22 cellular contexts compared by ENCODE assay signal in the genomic region with DNA sequence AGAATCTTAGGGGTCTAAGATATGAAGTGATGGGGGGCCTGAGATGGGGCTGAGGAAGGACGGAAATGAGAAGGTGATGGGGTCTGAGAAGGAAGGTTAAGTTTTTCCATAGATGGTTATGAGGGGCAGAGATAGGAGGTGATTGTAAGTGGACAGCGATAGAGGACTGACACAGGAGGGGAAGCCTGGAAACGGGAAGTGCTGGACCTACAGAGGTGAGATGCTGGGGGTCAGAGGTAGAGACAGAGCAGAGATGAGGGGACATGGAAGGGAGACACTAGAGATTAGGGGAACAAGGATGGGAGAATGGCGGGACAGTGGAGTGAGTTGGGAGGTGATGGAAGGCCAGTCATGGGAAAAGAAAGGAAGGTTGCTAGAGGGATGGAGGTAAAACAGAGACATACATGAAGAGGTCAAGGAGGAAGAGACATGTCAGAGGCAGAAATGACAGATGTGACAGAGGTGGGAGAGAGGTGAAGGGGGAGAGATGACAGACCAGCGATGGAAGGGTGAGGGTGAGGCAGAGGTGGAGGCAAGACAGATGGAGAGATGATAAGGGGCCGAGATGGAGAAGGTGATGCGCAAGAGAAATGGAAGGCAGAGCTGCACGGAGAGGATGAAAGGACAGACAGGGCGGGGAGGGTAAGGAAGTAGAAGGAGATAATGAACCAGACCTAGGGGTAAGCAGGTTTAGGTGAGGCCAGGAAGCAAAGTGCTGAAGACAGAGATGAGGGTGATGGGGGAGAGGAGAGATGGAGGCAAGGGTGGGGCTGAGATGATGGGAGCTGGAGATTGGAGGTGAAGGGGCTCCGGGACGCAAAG. TPM values are rescaled to one million over a fixed set of nuclear protein-coding genes. Genes with fewer than 3 reads are reported as not detected.
DNase-seq lines count a peak whose midpoint lies in the region; ATAC-seq and TF ChIP-seq lines count a peak whose summit lies in the region.
"Had no signal": no experiment of that assay in that cellular context is flagged by ENCODE, and none has a peak within 500 bp of the region (broad histone marks: within the 10 kb centered on the region; RNA-seq: fewer than 3 reads in every experiment).

No MANE protein-coding gene starts in this region.

- TF ChIP-seq CTCF in CD8-positive, alpha-beta T cell (IDR thresholded peaks at IDR 0.05) = no peak
- TF ChIP-seq CTCF in hepatocyte (IDR thresholded peaks at IDR 0.05; ENCODE audit: poor library complexity) = no peak

- H3K14ac ChIP-seq in trophoblast cell (ENCODE audit: low read length) = no peak overlapping the region

- H3K4me3 Mint-ChIP-seq in CD8-positive, alpha-beta T cell = no peak overlapping the region
- H3K4me3 Mint-ChIP-seq: activated B cell treated with CpG ODN at 0.5 μM for 24 hours; central memory CD8-positive, alpha-beta T cell; endodermal cell; stimulated activated naive CD8-positive, alpha-beta T cell treated with anti-CD3 and anti-CD28 coated beads, Interleukin-15, amount 100 ng/mL, for 72 hours had no signal

- H3K9ac ChIP-seq in HUES64 (ENCODE audit: low read depth, low read length) = no peak overlapping the region
- H3K9ac ChIP-seq in trophoblast cell (ENCODE audit: low read length) = no peak overlapping the region

- H2AK5ac ChIP-seq in trophoblast cell (ENCODE audit: low read length) = no peak overlapping the region

- H3K4ac ChIP-seq in trophoblast cell (ENCODE audit: low read depth, low read length) = no peak overlapping the region

- H3K4me1 ChIP-seq in CD8-positive, alpha-beta T cell (ENCODE audit: insufficient read depth, low read length) = peaks cover 7% of the 10 kb centered on the region
- H3K4me1 ChIP-seq in HUES64 (ENCODE audit: insufficient read depth, low read length) = peaks cover 17% of the 10 kb centered on the region
- peaks cover 4% of the 10 kb centered on the region for H3K4me1 ChIP-seq in hepatocyte (ENCODE audit: insufficient read depth)
- peaks cover 4% of the 10 kb centered on the region in 2 experiments for H3K4me1 ChIP-seq in trophoblast cell (ENCODE audit: control insufficient read depth in 1 of 2, insufficient read depth in 2 of 2, low read length in 2 of 2)
- H3K4me1 ChIP-seq: SJSA1 had no signal

- H3K4me1 Mint-ChIP-seq in CD8-positive, alpha-beta T cell (ENCODE audit: low read depth) = peaks cover 4% of the 10 kb centered on the region
- H3K4me1 Mint-ChIP-seq: central memory CD8-positive, alpha-beta T cell; stimulated activated naive CD8-positive, alpha-beta T cell treated with anti-CD3 and anti-CD28 coated beads, Interleukin-15, amount 100 ng/mL, for 72 hours had no signal

- H3K27me3 Mint-ChIP-seq in CD8-positive, alpha-beta T cell (ENCODE audit: low read depth) = peaks cover 33% of the 10 kb centered on the region

- no peak overlapping the region for H3K4me3 ChIP-seq in CD8-positive, alpha-beta T cell (ENCODE audit: low read depth, low read length)
- H3K4me3 ChIP-seq in HUES64 (ENCODE audit: low read length) (peak overlapping the region; percentile 55), hepatocyte (no peak overlapping the region), trophoblast cell (ENCODE audit: low read depth, low read length) (no peak overlapping the region)
- H3K4me3 ChIP-seq: SJSA1 had no signal

- POLR2A ChIA-PET in CD8-positive, alpha-beta T cell (lab: Charles Lee) = no interaction called here

- no peak overlapping the region for H3K27ac Mint-ChIP-seq in CD8-positive, alpha-beta T cell
- H3K27ac Mint-ChIP-seq: activated B cell treated with CpG ODN at 0.5 μM for 24 hours; endodermal cell; stimulated activated naive CD8-positive, alpha-beta T cell treated with anti-CD3 and anti-CD28 coated beads, Interleukin-15, amount 100 ng/mL, for 72 hours had no signal

- no peak overlapping the region for H2BK5ac ChIP-seq in trophoblast cell (ENCODE audit: low read depth, low read length, poor library complexity)

- H3K9me3 Mint-ChIP-seq in CD8-positive, alpha-beta T cell = no peaks in the 10 kb centered on the region
- H3K9me3 Mint-ChIP-seq: activated B cell treated with CpG ODN at 0.5 μM for 24 hours; central memory CD8-positive, alpha-beta T cell; endodermal cell; stimulated activated naive CD8-positive, alpha-beta T cell treated with anti-CD3 and anti-CD28 coated beads, Interleukin-15, amount 100 ng/mL, for 72 hours had no signal

- no peak overlapping the region for H2BK120ac ChIP-seq in trophoblast cell (ENCODE audit: insufficient read depth, low read length, poor library complexity)

- H3K9me2 ChIP-seq in hepatocyte (replicated peaks; ENCODE audit: insufficient read depth) = no peaks in the 10 kb centered on the region

- H3K36me3 ChIP-seq in CD8-positive, alpha-beta T cell (ENCODE audit: insufficient read depth, low read length) = no peaks in the 10 kb centered on the region
- H3K36me3 ChIP-seq in HUES64 (ENCODE audit: insufficient read depth, low read length) = no peaks in the 10 kb centered on the region
- H3K36me3 ChIP-seq in hepatocyte (replicated peaks; ENCODE audit: insufficient read depth, low read depth) = no peaks in the 10 kb centered on the region
- no peaks in the 10 kb centered on the region for H3K36me3 ChIP-seq in trophoblast cell (ENCODE audit: control insufficient read depth in 1 of 2, insufficient read depth in 2 of 2, low read length in 2 of 2)
- H3K36me3 ChIP-seq: SJSA1 had no signal

- no peaks in the 10 kb centered on the region for H3K9me3 ChIP-seq in CD8-positive, alpha-beta T cell (ENCODE audit: low read length)
- H3K9me3 ChIP-seq in HUES64 (ENCODE audit: insufficient read depth, low read depth, low read length) (no peaks in the 10 kb centered on the region), hepatocyte (ENCODE audit: low read depth) (no peaks in the 10 kb centered on the region), trophoblast cell (ENCODE audit: insufficient read depth, low read depth, low read length) (peaks cover 14% of the 10 kb centered on the region)
- H3K9me3 ChIP-seq: Caco-2 had no signal

- ATAC-seq in CD8-positive, alpha-beta T cell = peak; percentile 14
- ATAC-seq: left colon; stimulated activated naive CD8-positive, alpha-beta T cell treated with anti-CD3 and anti-CD28 coated beads, Interleukin-15, amount 100 ng/mL, for 72 hours had no signal

- intact Hi-C loops in CD8-positive, alpha-beta T cell (cut with DNase I, micrococcal nuclease) = no loop called here

- no peak overlapping the region for H4K8ac ChIP-seq in trophoblast cell (ENCODE audit: low read depth, low read length)

- no peak overlapping the region for H2BK12ac ChIP-seq in trophoblast cell (ENCODE audit: low read length)

- peak overlapping the region; percentile 82 for H3K4me2 ChIP-seq in hepatocyte
- H3K4me2 ChIP-seq in trophoblast cell (ENCODE audit: low read length) = no peak overlapping the region

- no peak overlapping the region for H3K27ac ChIP-seq in CD8-positive, alpha-beta T cell (ENCODE audit: low read depth, low read length)
- H3K27ac ChIP-seq in HUES64 (ENCODE audit: low read depth, low read length) (no peak overlapping the region), hepatocyte (no peak overlapping the region), trophoblast cell (ENCODE audit: low read depth, low read length) (no peak overlapping the region)
- H3K27ac ChIP-seq: HL-60, SJSA1 had no signal

- WGBS in HUES64 = 43% methylated on average over 11 of the region's 11 CpGs
- WGBS in hepatocyte (ENCODE audit: low lambda C conversion rate, missing lambda C conversion rate) = 48% methylated on average over 11 of the region's 11 CpGs
- no CpG with 5 or more reads among the region's 11 CpGs for WGBS in trophoblast cell (ENCODE audit: extremely low coverage, insufficient coverage, insufficient read length)

- no peak overlapping the region for H3K18ac ChIP-seq in trophoblast cell (ENCODE audit: low read length)

- H4K91ac ChIP-seq in trophoblast cell (ENCODE audit: low read depth, low read length) = no peak overlapping the region

- H2AFZ ChIP-seq in hepatocyte = no peak overlapping the region
- no peak overlapping the region for H2AFZ ChIP-seq in trophoblast cell (ENCODE audit: insufficient read depth, low read length, poor library complexity)

- H4K12ac ChIP-seq in trophoblast cell (ENCODE audit: low read depth, low read length) = no peak overlapping the region

- CTCF ChIA-PET in CD8-positive, alpha-beta T cell (lab: Charles Lee) = no interaction called here

- H3K27me3 ChIP-seq in CD8-positive, alpha-beta T cell (ENCODE audit: insufficient read depth, low read length) = peaks cover 29% of the 10 kb centered on the region
- H3K27me3 ChIP-seq in HUES64 (ENCODE audit: insufficient read depth, low read length) = peaks cover 86% of the 10 kb centered on the region
- H3K27me3 ChIP-seq in hepatocyte = peaks cover 82% of the 10 kb centered on the region
- peaks cover 64% of the 10 kb centered on the region for H3K27me3 ChIP-seq in trophoblast cell (ENCODE audit: insufficient read depth, low read length)

- H4K20me1 ChIP-seq in hepatocyte (ENCODE audit: insufficient read depth, poor library complexity, severe bottlenecking) = no peaks in the 10 kb centered on the region

- H3K23ac ChIP-seq in trophoblast cell (ENCODE audit: low read length) = peak overlapping the region; percentile 70

- H3K36me3 Mint-ChIP-seq in CD8-positive, alpha-beta T cell = no peaks in the 10 kb centered on the region

- no peaks in the 10 kb centered on the region for H3K79me1 ChIP-seq in trophoblast cell (ENCODE audit: low read length)

- no peak for DNase-seq in CD8-positive, alpha-beta T cell
- DNase-seq in hepatocyte (ENCODE audit: low spot score) (no peak), trophoblast cell (peak in 1 of 2 donors; percentile 24), cerebellar nuclear complex (lab: John Stamatoyannopoulos, UW) (no peak), occipital lobe (lab: John Stamatoyannopoulos, UW) (no peak)
- DNase-seq in activated T-cell treated with anti-CD3 and anti-CD28 coated beads, Interleukin-2, amount 50 U/mL, for 1 hour = no peak
- DNase-seq in activated CD4-positive, alpha-beta T cell treated with anti-CD3 and anti-CD28 coated beads, Interleukin-2, amount 50 U/mL, for 48 hours = no peak
- DNase-seq: activated B cell treated with CpG ODN at 0.5 μM for 24 hours; Caco-2; endodermal cell; HCEC 1CT; hippocampal formation; left colon; NCI-H1092 treated with DMSO at 0.1 percent for 48 hours; stimulated activated CD4-positive, alpha-beta T cell treated with anti-CD3 and anti-CD28 coated beads, Interleukin-1b, Interleukin-23, amount 100 ng/mL, for 48 hours; stimulated activated naive CD8-positive, alpha-beta T cell treated with anti-CD3 and anti-CD28 coated beads, Interleukin-15, amount 100 ng/mL, for 72 hours had no signal

- H3K79me2 ChIP-seq in hepatocyte (no peaks in the 10 kb centered on the region), trophoblast cell (ENCODE audit: control insufficient read depth, insufficient read depth, low read length, poor library complexity) (no peaks in the 10 kb centered on the region)

RNA-seq across cellular contexts. Expression of gene SLC22A12, which starts 50.8 kb away (rescaled TPM):
- not detected for total RNA-seq in CD8-positive, alpha-beta T cell
- polyA plus RNA-seq in HUES64 (2013, experiment 1 of 2) = not detected
- polyA plus RNA-seq in HUES64 (2013, experiment 2 of 2) = not detected
- total RNA-seq in hepatocyte (not detected in 2 replicates), occipital lobe (not detected)
- 0.11 TPM in 1 of 2 replicates, not detected in the other for polyA plus RNA-seq in hepatocyte
- polyA plus RNA-seq in trophoblast cell (2013) = not detected in 2 replicates
- total RNA-seq: activated B cell treated with CpG ODN at 0.5 μM for 24 hours; Caco-2; endodermal cell; left colon; mononuclear cell; SJSA1; T-helper 2 cell treated with Interferon-gamma antibody and Interleukin-4, amounts not matched to agents 100 ng/mL and 5 ng/mL, for 36 hours had no signal
